Comparison of ENCODE assay signal across 1 cellular context in the genomic region with DNA sequence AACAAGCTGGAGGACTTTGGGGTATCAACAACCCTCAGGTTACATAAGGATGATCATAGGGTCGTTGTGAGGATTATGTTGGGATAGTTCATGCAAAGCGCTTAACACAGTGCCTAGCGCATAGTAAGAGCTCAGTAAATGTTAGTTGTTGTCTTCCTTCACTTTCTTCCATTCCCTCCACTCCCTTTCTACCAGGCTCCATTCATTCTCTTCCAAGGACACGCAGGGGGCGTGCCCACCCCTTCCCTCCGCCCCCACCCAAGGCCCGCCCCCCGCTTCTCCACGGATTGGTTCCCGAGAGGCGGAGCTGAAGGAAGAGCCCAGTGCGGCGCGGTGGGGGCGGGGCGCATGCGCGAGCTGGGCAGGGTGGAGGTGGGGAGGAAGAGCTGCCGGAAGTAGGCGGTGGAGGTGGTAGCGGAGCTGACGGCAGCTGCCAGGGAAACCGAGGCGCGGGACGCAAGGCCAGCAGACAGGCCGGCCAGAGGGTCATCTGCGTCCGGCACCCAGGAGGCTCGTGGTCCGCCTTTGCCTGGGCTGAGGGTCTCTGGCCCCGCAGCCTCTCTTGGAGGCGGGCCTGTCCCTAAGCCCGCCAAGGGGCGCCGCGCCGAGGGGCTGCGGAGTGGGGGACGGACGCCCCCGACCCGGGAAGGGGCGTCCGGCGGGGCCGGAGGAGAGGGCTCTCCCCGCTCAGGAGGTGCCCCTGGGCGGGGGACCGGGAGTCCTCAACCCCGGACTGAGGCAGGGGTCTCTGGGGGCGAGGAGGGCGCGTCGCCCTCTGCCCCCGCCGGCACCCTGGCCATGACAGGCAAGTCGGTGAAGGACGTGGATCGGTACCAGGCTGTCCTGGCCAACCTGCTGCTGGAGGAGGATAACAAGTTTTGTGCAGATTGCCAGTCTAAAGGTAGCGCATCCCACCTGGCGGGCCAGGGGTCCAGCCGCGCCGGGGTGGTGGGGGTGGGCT.
TF ChIP-seq lines count a peak whose summit lies in the region.

A gene (plus strand): TSS at position 405 of the 961 bp plus-strand sequence. CDS start 394 bp downstream, at position 799.

TF ChIP-seq in K562, 482 proteins besides CTCF, POLR2A, EP300 and RAD21 (continued from another document and continues in another):
- TF ChIP-seq, protein P1, sequence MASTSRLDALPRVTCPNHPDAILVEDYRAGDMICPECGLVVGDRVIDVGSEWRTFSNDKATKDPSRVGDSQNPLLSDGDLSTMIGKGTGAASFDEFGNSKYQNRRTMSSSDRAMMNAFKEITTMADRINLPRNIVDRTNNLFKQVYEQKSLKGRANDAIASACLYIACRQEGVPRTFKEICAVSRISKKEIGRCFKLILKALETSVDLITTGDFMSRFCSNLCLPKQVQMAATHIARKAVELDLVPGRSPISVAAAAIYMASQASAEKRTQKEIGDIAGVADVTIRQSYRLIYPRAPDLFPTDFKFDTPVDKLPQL (IDR thresholded peaks at IDR 0.05; ENCODE audit: extremely low read depth, insufficient read length), result no peak
- no peak for TF ChIP-seq ZNF436 (CRISPR knock-in tag; IDR thresholded peaks at IDR 0.05)
- TF ChIP-seq, protein P2, sequence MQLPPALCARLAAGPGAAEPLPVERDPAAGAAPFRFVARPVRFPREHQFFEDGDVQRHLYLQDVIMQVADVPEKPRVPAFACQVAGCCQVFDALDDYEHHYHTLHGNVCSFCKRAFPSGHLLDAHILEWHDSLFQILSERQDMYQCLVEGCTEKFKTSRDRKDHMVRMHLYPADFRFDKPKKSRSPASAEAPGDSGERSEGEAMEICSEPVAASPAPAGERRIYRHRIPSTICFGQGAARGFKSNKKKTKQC (CRISPR knock-in tag; IDR thresholded peaks at IDR 0.05), result no peak
- no peak for TF ChIP-seq PML (IDR thresholded peaks at IDR 0.05; ENCODE audit: low read length)
- TF ChIP-seq XRCC4 (IDR thresholded peaks at IDR 0.05; ENCODE audit: extremely low read depth, insufficient read depth, insufficient read length), result no peak
- TF ChIP-seq, protein P3, sequence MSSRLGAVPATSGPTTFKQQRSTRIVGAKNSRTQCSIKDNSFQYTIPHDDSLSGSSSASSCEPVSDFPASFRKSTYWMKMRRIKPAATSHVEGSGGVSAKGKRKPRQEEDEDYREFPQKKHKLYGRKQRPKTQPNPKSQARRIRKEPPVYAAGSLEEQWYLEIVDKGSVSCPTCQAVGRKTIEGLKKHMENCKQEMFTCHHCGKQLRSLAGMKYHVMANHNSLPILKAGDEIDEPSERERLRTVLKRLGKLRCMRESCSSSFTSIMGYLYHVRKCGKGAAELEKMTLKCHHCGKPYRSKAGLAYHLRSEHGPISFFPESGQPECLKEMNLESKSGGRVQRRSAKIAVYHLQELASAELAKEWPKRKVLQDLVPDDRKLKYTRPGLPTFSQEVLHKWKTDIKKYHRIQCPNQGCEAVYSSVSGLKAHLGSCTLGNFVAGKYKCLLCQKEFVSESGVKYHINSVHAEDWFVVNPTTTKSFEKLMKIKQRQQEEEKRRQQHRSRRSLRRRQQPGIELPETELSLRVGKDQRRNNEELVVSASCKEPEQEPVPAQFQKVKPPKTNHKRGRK (tag; IDR thresholded peaks at IDR 0.05), result no peak
- TF ChIP-seq CCAR2 (IDR thresholded peaks at IDR 0.05; ENCODE audit: low read depth, low read length), result no peak
- TF ChIP-seq, protein P4, sequence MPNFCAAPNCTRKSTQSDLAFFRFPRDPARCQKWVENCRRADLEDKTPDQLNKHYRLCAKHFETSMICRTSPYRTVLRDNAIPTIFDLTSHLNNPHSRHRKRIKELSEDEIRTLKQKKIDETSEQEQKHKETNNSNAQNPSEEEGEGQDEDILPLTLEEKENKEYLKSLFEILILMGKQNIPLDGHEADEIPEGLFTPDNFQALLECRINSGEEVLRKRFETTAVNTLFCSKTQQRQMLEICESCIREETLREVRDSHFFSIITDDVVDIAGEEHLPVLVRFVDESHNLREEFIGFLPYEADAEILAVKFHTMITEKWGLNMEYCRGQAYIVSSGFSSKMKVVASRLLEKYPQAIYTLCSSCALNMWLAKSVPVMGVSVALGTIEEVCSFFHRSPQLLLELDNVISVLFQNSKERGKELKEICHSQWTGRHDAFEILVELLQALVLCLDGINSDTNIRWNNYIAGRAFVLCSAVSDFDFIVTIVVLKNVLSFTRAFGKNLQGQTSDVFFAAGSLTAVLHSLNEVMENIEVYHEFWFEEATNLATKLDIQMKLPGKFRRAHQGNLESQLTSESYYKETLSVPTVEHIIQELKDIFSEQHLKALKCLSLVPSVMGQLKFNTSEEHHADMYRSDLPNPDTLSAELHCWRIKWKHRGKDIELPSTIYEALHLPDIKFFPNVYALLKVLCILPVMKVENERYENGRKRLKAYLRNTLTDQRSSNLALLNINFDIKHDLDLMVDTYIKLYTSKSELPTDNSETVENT (CRISPR knock-in tag; IDR thresholded peaks at IDR 0.05), result peak; percentile 87
- TF ChIP-seq ZNF239 (CRISPR knock-in tag; IDR thresholded peaks at IDR 0.05), result no peak
- TF ChIP-seq ETV6 (IDR thresholded peaks at IDR 0.05; ENCODE audit: borderline replicate concordance in 1 of 2, low read depth in 2 of 2, low read length in 1 of 2), result no peak
- no peak for TF ChIP-seq ETV6 (CRISPR knock-in tag; IDR thresholded peaks at IDR 0.05; ENCODE audit: borderline replicate concordance)
- TF ChIP-seq GTF2A2 (tag; IDR thresholded peaks at IDR 0.05), result no peak
- no peak for TF ChIP-seq PRMT5 (CRISPR knock-in tag; IDR thresholded peaks at IDR 0.05)
- TF ChIP-seq, protein P5, sequence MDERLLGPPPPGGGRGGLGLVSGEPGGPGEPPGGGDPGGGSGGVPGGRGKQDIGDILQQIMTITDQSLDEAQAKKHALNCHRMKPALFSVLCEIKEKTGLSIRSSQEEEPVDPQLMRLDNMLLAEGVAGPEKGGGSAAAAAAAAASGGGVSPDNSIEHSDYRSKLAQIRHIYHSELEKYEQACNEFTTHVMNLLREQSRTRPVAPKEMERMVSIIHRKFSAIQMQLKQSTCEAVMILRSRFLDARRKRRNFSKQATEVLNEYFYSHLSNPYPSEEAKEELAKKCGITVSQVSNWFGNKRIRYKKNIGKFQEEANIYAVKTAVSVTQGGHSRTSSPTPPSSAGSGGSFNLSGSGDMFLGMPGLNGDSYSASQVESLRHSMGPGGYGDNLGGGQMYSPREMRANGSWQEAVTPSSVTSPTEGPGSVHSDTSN (CRISPR knock-in tag; IDR thresholded peaks at IDR 0.05; ENCODE audit: low read depth), result no peak
- TF ChIP-seq, protein P5 (tag; conservative IDR thresholded peaks at IDR 0.05; ENCODE audit: low read depth), result no peak
- no peak for TF ChIP-seq RFX5 (IDR thresholded peaks at IDR 0.05; ENCODE audit: low read depth, low read length)
- TF ChIP-seq ZNF785 (CRISPR knock-in tag; IDR thresholded peaks at IDR 0.05), result no peak
- TF ChIP-seq ZFP30 (CRISPR knock-in tag; IDR thresholded peaks at IDR 0.05; ENCODE audit: borderline replicate concordance), result no peak
- no peak for TF ChIP-seq RCOR1 (IDR thresholded peaks at IDR 0.05; ENCODE audit: borderline replicate concordance in 1 of 2, low read depth in 2 of 2, low read length in 2 of 2)
- TF ChIP-seq PURB (CRISPR knock-in tag; IDR thresholded peaks at IDR 0.05; ENCODE audit: low read depth), result no peak
- TF ChIP-seq HMG20A (CRISPR knock-in tag; conservative IDR thresholded peaks at IDR 0.05), result no peak
- no peak for TF ChIP-seq CSDE1 (IDR thresholded peaks at IDR 0.05)
- TF ChIP-seq ZNF24 (IDR thresholded peaks at IDR 0.05), result no peak
- TF ChIP-seq KDM5B (IDR thresholded peaks at IDR 0.05; ENCODE audit: insufficient replicate concordance, low read depth, low read length), result no peak
- no peak for TF ChIP-seq HEY1 (CRISPR knock-in tag; IDR thresholded peaks at IDR 0.05; ENCODE audit: borderline replicate concordance)
- TF ChIP-seq, protein P6, sequence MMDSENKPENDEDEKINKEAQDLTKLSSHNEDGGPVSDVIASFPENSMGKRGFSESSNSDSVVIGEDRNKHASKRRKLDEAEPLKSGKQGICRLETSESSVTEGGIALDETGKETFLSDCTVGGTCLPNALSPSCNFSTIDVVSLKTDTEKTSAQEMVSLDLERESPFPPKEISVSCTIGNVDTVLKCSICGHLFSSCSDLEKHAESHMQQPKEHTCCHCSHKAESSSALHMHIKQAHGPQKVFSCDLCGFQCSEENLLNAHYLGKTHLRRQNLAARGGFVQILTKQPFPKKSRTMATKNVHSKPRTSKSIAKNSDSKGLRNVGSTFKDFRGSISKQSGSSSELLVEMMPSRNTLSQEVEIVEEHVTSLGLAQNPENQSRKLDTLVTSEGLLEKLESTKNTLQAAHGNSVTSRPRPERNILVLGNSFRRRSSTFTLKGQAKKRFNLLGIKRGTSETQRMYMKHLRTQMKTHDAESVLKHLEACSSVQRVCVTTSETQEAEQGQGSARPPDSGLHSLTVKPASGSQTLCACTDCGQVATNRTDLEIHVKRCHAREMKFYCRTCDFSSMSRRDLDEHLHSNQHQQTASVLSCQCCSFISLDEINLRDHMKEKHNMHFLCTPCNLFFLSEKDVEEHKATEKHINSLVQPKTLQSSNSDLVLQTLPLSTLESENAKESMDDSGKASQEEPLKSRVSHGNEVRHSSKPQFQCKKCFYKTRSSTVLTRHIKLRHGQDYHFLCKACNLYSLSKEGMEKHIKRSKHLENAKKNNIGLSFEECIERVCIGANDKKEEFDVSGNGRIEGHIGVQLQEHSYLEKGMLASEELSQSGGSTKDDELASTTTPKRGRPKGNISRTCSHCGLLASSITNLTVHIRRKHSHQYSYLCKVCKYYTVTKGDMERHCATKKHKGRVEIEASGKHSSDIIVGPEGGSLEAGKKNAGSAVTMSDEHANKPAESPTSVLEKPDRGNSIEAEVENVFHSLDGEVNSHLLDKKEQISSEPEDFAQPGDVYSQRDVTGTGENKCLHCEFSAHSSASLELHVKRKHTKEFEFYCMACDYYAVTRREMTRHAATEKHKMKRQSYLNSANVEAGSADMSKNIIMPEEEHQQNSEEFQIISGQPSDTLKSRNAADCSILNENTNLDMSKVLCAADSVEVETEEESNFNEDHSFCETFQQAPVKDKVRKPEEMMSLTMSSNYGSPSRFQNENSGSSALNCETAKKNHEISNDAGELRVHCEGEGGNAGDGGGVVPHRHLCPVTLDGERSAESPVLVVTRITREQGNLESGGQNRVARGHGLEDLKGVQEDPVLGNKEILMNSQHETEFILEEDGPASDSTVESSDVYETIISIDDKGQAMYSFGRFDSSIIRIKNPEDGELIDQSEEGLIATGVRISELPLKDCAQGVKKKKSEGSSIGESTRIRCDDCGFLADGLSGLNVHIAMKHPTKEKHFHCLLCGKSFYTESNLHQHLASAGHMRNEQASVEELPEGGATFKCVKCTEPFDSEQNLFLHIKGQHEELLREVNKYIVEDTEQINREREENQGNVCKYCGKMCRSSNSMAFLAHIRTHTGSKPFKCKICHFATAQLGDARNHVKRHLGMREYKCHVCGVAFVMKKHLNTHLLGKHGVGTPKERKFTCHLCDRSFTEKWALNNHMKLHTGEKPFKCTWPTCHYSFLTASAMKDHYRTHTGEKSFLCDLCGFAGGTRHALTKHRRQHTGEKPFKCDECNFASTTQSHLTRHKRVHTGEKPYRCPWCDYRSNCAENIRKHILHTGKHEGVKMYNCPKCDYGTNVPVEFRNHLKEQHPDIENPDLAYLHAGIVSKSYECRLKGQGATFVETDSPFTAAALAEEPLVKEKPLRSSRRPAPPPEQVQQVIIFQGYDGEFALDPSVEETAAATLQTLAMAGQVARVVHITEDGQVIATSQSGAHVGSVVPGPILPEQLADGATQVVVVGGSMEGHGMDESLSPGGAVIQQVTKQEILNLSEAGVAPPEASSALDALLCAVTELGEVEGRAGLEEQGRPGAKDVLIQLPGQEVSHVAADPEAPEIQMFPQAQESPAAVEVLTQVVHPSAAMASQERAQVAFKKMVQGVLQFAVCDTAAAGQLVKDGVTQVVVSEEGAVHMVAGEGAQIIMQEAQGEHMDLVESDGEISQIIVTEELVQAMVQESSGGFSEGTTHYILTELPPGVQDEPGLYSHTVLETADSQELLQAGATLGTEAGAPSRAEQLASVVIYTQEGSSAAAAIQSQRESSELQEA (IDR thresholded peaks at IDR 0.05; ENCODE audit: low read depth), result no peak
- TF ChIP-seq, protein P7, sequence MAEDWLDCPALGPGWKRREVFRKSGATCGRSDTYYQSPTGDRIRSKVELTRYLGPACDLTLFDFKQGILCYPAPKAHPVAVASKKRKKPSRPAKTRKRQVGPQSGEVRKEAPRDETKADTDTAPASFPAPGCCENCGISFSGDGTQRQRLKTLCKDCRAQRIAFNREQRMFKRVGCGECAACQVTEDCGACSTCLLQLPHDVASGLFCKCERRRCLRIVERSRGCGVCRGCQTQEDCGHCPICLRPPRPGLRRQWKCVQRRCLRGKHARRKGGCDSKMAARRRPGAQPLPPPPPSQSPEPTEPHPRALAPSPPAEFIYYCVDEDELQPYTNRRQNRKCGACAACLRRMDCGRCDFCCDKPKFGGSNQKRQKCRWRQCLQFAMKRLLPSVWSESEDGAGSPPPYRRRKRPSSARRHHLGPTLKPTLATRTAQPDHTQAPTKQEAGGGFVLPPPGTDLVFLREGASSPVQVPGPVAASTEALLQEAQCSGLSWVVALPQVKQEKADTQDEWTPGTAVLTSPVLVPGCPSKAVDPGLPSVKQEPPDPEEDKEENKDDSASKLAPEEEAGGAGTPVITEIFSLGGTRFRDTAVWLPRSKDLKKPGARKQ (CRISPR knock-in tag; IDR thresholded peaks at IDR 0.05), result no peak
- no peak for TF ChIP-seq C11orf30 (IDR thresholded peaks at IDR 0.05; ENCODE audit: low read depth)
- no peak for TF ChIP-seq MIER1 (IDR thresholded peaks at IDR 0.05; ENCODE audit: low read depth)
- TF ChIP-seq NELFE (IDR thresholded peaks at IDR 0.05; ENCODE audit: insufficient read depth, insufficient read length), result no peak
- peak; percentile 85 for TF ChIP-seq ELF1 (tag; IDR thresholded peaks at IDR 0.05)
- TF ChIP-seq BRCA1 (IDR thresholded peaks at IDR 0.05), result no peak
- TF ChIP-seq BRCA1 (CRISPR knock-in tag; IDR thresholded peaks at IDR 0.05), result no peak
- TF ChIP-seq, protein P8, sequence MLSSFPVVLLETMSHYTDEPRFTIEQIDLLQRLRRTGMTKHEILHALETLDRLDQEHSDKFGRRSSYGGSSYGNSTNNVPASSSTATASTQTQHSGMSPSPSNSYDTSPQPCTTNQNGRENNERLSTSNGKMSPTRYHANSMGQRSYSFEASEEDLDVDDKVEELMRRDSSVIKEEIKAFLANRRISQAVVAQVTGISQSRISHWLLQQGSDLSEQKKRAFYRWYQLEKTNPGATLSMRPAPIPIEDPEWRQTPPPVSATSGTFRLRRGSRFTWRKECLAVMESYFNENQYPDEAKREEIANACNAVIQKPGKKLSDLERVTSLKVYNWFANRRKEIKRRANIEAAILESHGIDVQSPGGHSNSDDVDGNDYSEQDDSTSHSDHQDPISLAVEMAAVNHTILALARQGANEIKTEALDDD (IDR thresholded peaks at IDR 0.05), result no peak
- TF ChIP-seq GABPB1 (CRISPR knock-in tag; IDR thresholded peaks at IDR 0.05), result peak; percentile 84
- TF ChIP-seq DNMT1 (IDR thresholded peaks at IDR 0.05), result no peak
- no peak for TF ChIP-seq RBBP5 (IDR thresholded peaks at IDR 0.05; ENCODE audit: borderline replicate concordance, insufficient read depth, low read length, poor library complexity, severe bottlenecking)
- peak; percentile 48; the same call in 1 of the 2 replicates for TF ChIP-seq CXXC5 (CRISPR knock-in tag; IDR thresholded peaks at IDR 0.05)
- no peak for TF ChIP-seq ZNF165 (CRISPR knock-in tag; IDR thresholded peaks at IDR 0.05; ENCODE audit: borderline replicate concordance)
- TF ChIP-seq SUPT5H (IDR thresholded peaks at IDR 0.05), result peak; percentile 78
- TF ChIP-seq OTX1 (CRISPR knock-in tag; IDR thresholded peaks at IDR 0.05), result no peak
- TF ChIP-seq ZNF354B (CRISPR knock-in tag; IDR thresholded peaks at IDR 0.05), result no peak
